In genomic region chr4:86924805-86925204, GRCh38 we compare ENCODE assay signal across 17 cellular contexts. TPM values are rescaled to one million over a fixed set of nuclear protein-coding genes. Genes with fewer than 3 reads are reported as not detected.
A peak's percentile ranks its signal among the peaks of the same experiment; 100 is the strongest.
DNase-seq lines count a peak whose midpoint lies in the region; ATAC-seq, FAIRE-seq and TF ChIP-seq lines count a peak whose summit lies in the region.
"Had no signal": no experiment of that assay in that cellular context is flagged by ENCODE, and none has a peak within 500 bp of the region (broad histone marks: within the 10 kb centered on the region; RNA-seq: fewer than 3 reads in every experiment).

No MANE protein-coding gene starts in this region.

- peaks cover 0 to 3% (median 1%) of the 10 kb centered on the region in 4 donors for H3K36me3 ChIP-seq in stomach

- no peaks in the 10 kb centered on the region for H3K9me3 ChIP-seq in A549
- H3K9me3 ChIP-seq in stomach = no peaks in the 10 kb centered on the region

- WGBS in A549 (ENCODE audit: missing lambda C conversion rate) = 6% methylated on average over 2 of the region's 2 CpGs
- 17 to 35% (median 26%) methylated on average over 2 of the region's 2 CpGs for WGBS in stomach, 5 donors

- POLR2A ChIA-PET in A549 (lab: Yijun Ruan, JAX) = no interaction called here

- no peak for TF ChIP-seq RAD21 in A549 (conservative IDR thresholded peaks at IDR 0.05 in 1 of 2, IDR thresholded peaks at IDR 0.05 in 1 of 2)
- no peak for TF ChIP-seq RAD21 in Ishikawa (IDR thresholded peaks at IDR 0.05; ENCODE audit: low read depth)

- ATAC-seq in A549 = peak; percentile 9 to 49; a peak in 3 of 6 replicates
- ATAC-seq: left lobe of liver, T-helper 17 cell had no signal

- TF ChIP-seq CTCF in A549 (IDR thresholded peaks at IDR 0.05) = no peak
- no peak for TF ChIP-seq CTCF in stomach (IDR thresholded peaks at IDR 0.05)

- no peaks in the 10 kb centered on the region for H3K27me3 ChIP-seq in stomach

- H3K27ac ChIP-seq in A549 (peak overlapping the region; percentile 64 to 77), stomach (no peak overlapping the region)

- TF ChIP-seq EP300 in A549 (IDR thresholded peaks at IDR 0.05) (peak in 1 of 2 experiments; percentile 57; a peak in 1 of 5 replicates), Ishikawa (IDR thresholded peaks at IDR 0.05; ENCODE audit: borderline replicate concordance) (peak; percentile 24; the same call in 1 of the 2 replicates), stomach (IDR thresholded peaks at IDR 0.05) (no peak)

- 0 out of 3 replicates have a peak overlapping the region, but pooled peaks have one; percentile 11 for H3K4me2 ChIP-seq in A549

- H3K4me1 ChIP-seq in A549 (peaks cover 55% of the 10 kb centered on the region), stomach (peaks cover 0 to 38% (median 5%) of the 10 kb centered on the region in 4 donors)

- FAIRE-seq in A549 (lab: Jason Lieb, UNC) (no peak), H54 (lab: Jason Lieb, UNC) (no peak)
- FAIRE-seq: A204.1 had no signal

- H3K4me3 ChIP-seq in A549 (no peak overlapping the region), stomach (no peak overlapping the region)

- TF ChIP-seq POLR2A in A549 (IDR thresholded peaks at IDR 0.05; ENCODE audit: low read length) (no peak), H54 (IDR thresholded peaks at IDR 0.05; ENCODE audit: low read depth, low read length) (no peak), stomach (IDR thresholded peaks at IDR 0.05) (no peak)

- intact Hi-C loops in stomach (cut with DNase I; ENCODE audit: low total_unique reads) = loop anchor here (10.0 kb wide), 2 partner anchors 170 to 300 kb away; partner anchors contain the start of gene KLHL8

- DNase-seq in A549 (ENCODE audit: low read depth in 1 of 2, low spot score in 1 of 2) = peak in 1 of 2 experiments; percentile 71
- DNase-seq in astrocyte of the hippocampus (ENCODE audit: low read depth, low spot score) = peak; percentile 32
- peak; percentile 85 for DNase-seq in iris pigment epithelial cell (ENCODE audit: low read depth)
- DNase-seq in activated gamma-delta T cell (lab: John Stamatoyannopoulos, UW) = no peak
- DNase-seq in stimulated activated CD4-positive, alpha-beta T cell treated with anti-CD3 and anti-CD28 coated beads, Interleukin-15, amount 100 ng/mL, for 24 hours = no peak
- DNase-seq in H54 (ENCODE audit: insufficient read length, low spot score) = no peak
- no peak for DNase-seq in stomach
- DNase-seq: activated CD8-positive, alpha-beta memory T cell treated with anti-CD3 and anti-CD28 coated beads for 24 hours; DMS79 treated with DMSO at 0.1 percent for 48 hours; foreskin melanocyte; NCI-H1436; NK-92 treated with Interleukin-12 subunit alpha and Interleukin-12 subunit beta, amount 100 ng/mL, for 24 hours; stimulated activated CD4-positive, alpha-beta T cell treated with anti-CD3 and anti-CD28 coated beads, Interleukin-4, amount 100 ng/mL, for 4 hours; T-helper 17 cell had no signal

- CTCF ChIA-PET in A549 (lab: Yijun Ruan, JAX) = interaction anchor here (1.7 kb wide), 1 partner anchor 182 kb away, joined by 4 read pairs; no protein-coding TSS in a partner anchor

TF ChIP-seq in A549, 52 proteins besides CTCF, POLR2A, EP300 and RAD21:
- TF ChIP-seq HOXA7 (CRISPR knock-in tag; IDR thresholded peaks at IDR 0.05) (no peak), POLR2AphosphoS2 (conservative IDR thresholded peaks at IDR 0.05; ENCODE audit: low read length) (no peak), MYC (IDR thresholded peaks at IDR 0.05; ENCODE audit: borderline replicate concordance, low read length) (no peak), NPAS2 (CRISPR knock-in tag; IDR thresholded peaks at IDR 0.05; ENCODE audit: borderline replicate concordance) (no peak), KDM1A (IDR thresholded peaks at IDR 0.05; ENCODE audit: low read depth) (no peak), CEBPB (IDR thresholded peaks at IDR 0.05) (no peak), NR3C1 (IDR thresholded peaks at IDR 0.05) (no peak), RCOR1 (IDR thresholded peaks at IDR 0.05; ENCODE audit: low read depth, low read length) (no peak), SMC3 (IDR thresholded peaks at IDR 0.05) (no peak), ZFP36 (IDR thresholded peaks at IDR 0.05; ENCODE audit: borderline replicate concordance, partially characterized antibody) (no peak), SREBF2 (IDR thresholded peaks at IDR 0.05) (no peak), JUNB (IDR thresholded peaks at IDR 0.05) (peak; percentile 34; the same call in 1 of the 2 replicates), JUN (IDR thresholded peaks at IDR 0.05) (peak in 1 of 2 experiments; percentile 26; a peak in 1 of 5 replicates), ESRRA (IDR thresholded peaks at IDR 0.05; ENCODE audit: borderline replicate concordance, low read length) (no peak), HEYL (CRISPR knock-in tag; IDR thresholded peaks at IDR 0.05) (no peak), NFE2L2 (conservative IDR thresholded peaks at IDR 0.05; ENCODE audit: low read length) (no peak), FOSL2 (IDR thresholded peaks at IDR 0.05) (no peak), FOSL2 (CRISPR knock-in tag; IDR thresholded peaks at IDR 0.05) (peak; percentile 60), RNF2 (IDR thresholded peaks at IDR 0.05; ENCODE audit: borderline replicate concordance, low read depth) (no peak)
- TF ChIP-seq, protein P1, sequence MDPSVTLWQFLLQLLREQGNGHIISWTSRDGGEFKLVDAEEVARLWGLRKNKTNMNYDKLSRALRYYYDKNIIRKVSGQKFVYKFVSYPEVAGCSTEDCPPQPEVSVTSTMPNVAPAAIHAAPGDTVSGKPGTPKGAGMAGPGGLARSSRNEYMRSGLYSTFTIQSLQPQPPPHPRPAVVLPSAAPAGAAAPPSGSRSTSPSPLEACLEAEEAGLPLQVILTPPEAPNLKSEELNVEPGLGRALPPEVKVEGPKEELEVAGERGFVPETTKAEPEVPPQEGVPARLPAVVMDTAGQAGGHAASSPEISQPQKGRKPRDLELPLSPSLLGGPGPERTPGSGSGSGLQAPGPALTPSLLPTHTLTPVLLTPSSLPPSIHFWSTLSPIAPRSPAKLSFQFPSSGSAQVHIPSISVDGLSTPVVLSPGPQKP (IDR thresholded peaks at IDR 0.05; ENCODE audit: low read depth, low read length) = no peak

TF ChIP-seq in Ishikawa, 13 proteins besides CTCF, POLR2A, EP300 and RAD21:
- TF ChIP-seq CEBPB (IDR thresholded peaks at IDR 0.05) (no peak), TEAD4 (IDR thresholded peaks at IDR 0.05) (no peak), NFIC (IDR thresholded peaks at IDR 0.05) (no peak), MAX (IDR thresholded peaks at IDR 0.05) (no peak), USF1 (IDR thresholded peaks at IDR 0.05) (no peak), TCF12 (IDR thresholded peaks at IDR 0.05; ENCODE audit: low read depth) (no peak), ZBTB7A (IDR thresholded peaks at IDR 0.05; ENCODE audit: low read depth) (no peak), EGR1 (IDR thresholded peaks at IDR 0.05) (no peak), FOXM1 (IDR thresholded peaks at IDR 0.05; ENCODE audit: borderline replicate concordance, low read depth) (no peak)

RNA-seq across cellular contexts. Expression of gene AFF1, which starts 10.0 kb away (rescaled TPM):
- 15.4 and 29.8 TPM in 2 replicates for polyA plus RNA-seq in A549 (2011; rRNA removed)
- 4.5 and 5.5 TPM in 2 replicates for polyA plus RNA-seq in A549 (2012; cell fraction: cytosol; rRNA removed)
- 3.8 and 7.8 TPM in 2 replicates for polyA plus RNA-seq in A549 (2012; cell fraction: nucleus; rRNA removed)
- 11.3 to 13.7 TPM (median 12.2 TPM) in 3 replicates for polyA plus RNA-seq in A549 (2017; fragmentation: RNase III; extraction: RNeasy Plus Mini Kit Qiagen cat#74134 plus additional on column Dnase treatment)
- polyA minus RNA-seq in A549 (2011; rRNA and poly(A)+ RNA removed) = 55.6 and 59.6 TPM in 2 replicates
- 100 to 1,000 TPM in 1 of 5 donors, 10 to 100 TPM in 4; 57.5 to 177 (median 78.5) TPM for total RNA-seq in stomach
- polyA plus RNA-seq in stomach = 10 to 100 TPM in 1 of 3 donors, 1 to 10 TPM in 2; 6.9 to 10.7 (median 7.1) TPM

RNA-seq across cellular contexts. Expression of gene C4orf36, which starts 32.6 kb away (rescaled TPM):
- polyA plus RNA-seq in A549 (2011; rRNA removed) (1.5 and 1.9 TPM in 2 replicates), A549 (2017; fragmentation: RNase III; extraction: RNeasy Plus Mini Kit Qiagen cat#74134 plus additional on column Dnase treatment) (1.5 to 2.9 TPM (median 2.5 TPM) in 3 replicates), stomach (1 to 10 TPM in 1 of 3 donors, not detected in 2; 1.7 TPM)
- polyA plus RNA-seq in A549 (2012; cell fraction: cytosol; rRNA removed) = 0.98 and 1.4 TPM in 2 replicates
- polyA plus RNA-seq in A549 (2012; cell fraction: nucleus; rRNA removed) = 0.29 and 0.39 TPM in 2 replicates
- polyA minus RNA-seq in A549 (2011; rRNA and poly(A)+ RNA removed) = 0.74 TPM in 1 of 2 replicates, not detected in the other
- 1 to 10 TPM in 1 of 5 donors, not detected in 4; 3.1 TPM for total RNA-seq in stomach
- total RNA-seq: left lobe of liver, T-helper 17 cell had no signal

Comparison
In these comparisons a context has a peak if more than half of its experiments do, and no peak if none do; other contexts are left out.
1. DNase-seq: peak in astrocyte of the hippocampus (single experiment) and iris pigment epithelial cell (single experiment); none in activated gamma-delta T cell (single experiment), stimulated activated CD4-positive, alpha-beta T cell treated with anti-CD3 and anti-CD28 coated beads, Interleukin-15, amount 100 ng/mL, for 24 hours (single experiment), H54 (single experiment) and stomach (single experiment).
2. H3K27ac ChIP-seq: peak in A549 (2 of 2); none in stomach (0 of 5).